In genomic region chr6:4778086-4778485, GRCh38 we compare ENCODE assay signal across 9 cellular contexts. TPM values are rescaled to one million over a fixed set of nuclear protein-coding genes. Genes with fewer than 3 reads are reported as not detected.
DNase-seq lines count a peak whose midpoint lies in the region; ATAC-seq and TF ChIP-seq lines count a peak whose summit lies in the region.
"Had no signal": no experiment of that assay in that cellular context is flagged by ENCODE, and none has a peak within 500 bp of the region (broad histone marks: within the 10 kb centered on the region; RNA-seq: fewer than 3 reads in every experiment).

No MANE protein-coding gene starts in this region.

- H3K4me1 ChIP-seq in left ventricle myocardium inferior (peaks cover 50% of the 10 kb centered on the region), iPS-15b (ENCODE audit: control insufficient read depth, insufficient read depth, low read length) (peaks cover 5% of the 10 kb centered on the region)

- H3K9ac ChIP-seq in iPS-15b (ENCODE audit: low read depth, low read length) = no peak overlapping the region

- TF ChIP-seq CTCF in left ventricle myocardium inferior (IDR thresholded peaks at IDR 0.05; ENCODE audit: borderline replicate concordance) (no peak), WI38 (IDR thresholded peaks at IDR 0.05; ENCODE audit: low read depth, low read length) (no peak)

- H3K36me3 ChIP-seq in left ventricle myocardium inferior = no peaks in the 10 kb centered on the region
- H3K36me3 ChIP-seq in iPS-15b (ENCODE audit: control insufficient read depth, insufficient read depth, low read length) = no peaks in the 10 kb centered on the region

- ATAC-seq in Right ventricle myocardium inferior (no peak), GM19035 (IDR thresholded peaks at IDR 0.05; ENCODE audit: unreplicated experiment) (no peak)

- H3K27ac ChIP-seq in left ventricle myocardium inferior (replicated peaks) = no peak overlapping the region

- no peak for DNase-seq in left ventricle myocardium inferior
- DNase-seq in Right ventricle myocardium inferior (ENCODE audit: missing footprints) = no peak
- DNase-seq in activated CD8-positive, alpha-beta memory T cell treated with anti-CD3 and anti-CD28 coated beads, Interleukin-2, amount 50 U/mL, for 4 hours = no peak
- DNase-seq in NCI-H2196 (lab: John Stamatoyannopoulos, UW; ENCODE audit: unreplicated experiment) = no peak
- no peak for DNase-seq in NCI-H774 (lab: John Stamatoyannopoulos, UW)
- DNase-seq: midbrain had no signal

- H3K27me3 ChIP-seq in left ventricle myocardium inferior (ENCODE audit: low read depth) = no peaks in the 10 kb centered on the region
- peaks cover 57% of the 10 kb centered on the region for H3K27me3 ChIP-seq in iPS-15b (ENCODE audit: control insufficient read depth, insufficient read depth, low read length)

- H3K9me3 ChIP-seq in left ventricle myocardium inferior (replicated peaks) (no peaks in the 10 kb centered on the region), iPS-15b (ENCODE audit: control insufficient read depth, insufficient read depth, low read length) (no peaks in the 10 kb centered on the region)

- peak overlapping the region; percentile 80 for H3K4me3 ChIP-seq in left ventricle myocardium inferior
- peak overlapping the region; percentile 66 for H3K4me3 ChIP-seq in WI38 (ENCODE audit: low read depth, low read length)
- H3K4me3 ChIP-seq in iPS-15b (ENCODE audit: low read depth, low read length) = peak overlapping the region; percentile 44

- intact Hi-C loops in left ventricle myocardium inferior (cut with micrococcal nuclease) (no loop called here), Right ventricle myocardium inferior (cut with DNase I) (loop anchor here (5.0 kb wide), 3 partner anchors 159 to 461 kb away; no protein-coding TSS in a partner anchor)

RNA-seq across cellular contexts. Expression of gene CDYL, which starts 1.9 kb away (rescaled TPM):
- 27.7 TPM for total RNA-seq in left ventricle myocardium inferior
- 32.1 TPM for total RNA-seq in Right ventricle myocardium inferior
